Comparison of ENCODE assay signal across 24 cellular contexts in the genomic region with DNA sequence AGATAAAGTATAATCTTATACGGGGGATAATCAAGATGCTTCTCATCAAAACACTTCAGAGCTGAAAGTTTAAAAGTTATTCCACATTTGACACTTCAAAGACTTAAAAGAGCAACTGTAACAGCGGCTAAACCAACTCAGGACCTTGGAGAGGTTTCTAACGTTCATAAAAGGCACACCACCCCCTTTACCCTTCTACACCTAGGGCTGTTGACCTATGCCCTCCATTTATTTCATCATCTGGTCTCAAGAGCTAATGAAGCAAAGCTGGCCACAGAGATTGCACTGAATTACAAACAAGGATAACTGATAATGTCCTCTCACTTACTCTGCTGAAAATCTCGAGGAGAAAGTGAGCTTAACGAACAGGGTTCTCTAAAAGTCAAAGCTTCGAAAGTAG.
DNase-seq lines count a peak whose midpoint lies in the region; TF ChIP-seq lines count a peak whose summit lies in the region.
"Had no signal": no experiment of that assay in that cellular context is flagged by ENCODE, and none has a peak within 500 bp of the region (broad histone marks: within the 10 kb centered on the region; RNA-seq: fewer than 3 reads in every experiment).

No MANE protein-coding gene starts in this region.

- H3K36me3 ChIP-seq in endocrine pancreas (ENCODE audit: control insufficient read depth, insufficient read depth, low read length) = no peaks in the 10 kb centered on the region
- H3K36me3 ChIP-seq: BLaER1, left lung, ovary, SJSA1, upper lobe of left lung had no signal

- peaks cover 10% of the 10 kb centered on the region for H3K4me1 ChIP-seq in endocrine pancreas (ENCODE audit: control insufficient read depth, insufficient read depth, low read length)
- H3K4me1 ChIP-seq: BLaER1, left lung, SJSA1, upper lobe of left lung had no signal

- no peak for TF ChIP-seq EP300 in Ishikawa (IDR thresholded peaks at IDR 0.05; ENCODE audit: borderline replicate concordance)

- H3K4me3 Mint-ChIP-seq in nephron progenitor cell = peak overlapping the region; percentile 92
- H3K4me3 Mint-ChIP-seq: activated CD8-positive, alpha-beta memory T cell treated with anti-CD3 and anti-CD28 coated beads, Interleukin-2, amount 10 ng/mL, durations not matched to agents 7 days and 5 days; activated T-cell treated with anti-CD3 and anti-CD28 coated beads, Interleukin-2, amount 50 U/mL, for 4 hours had no signal

- no peaks in the 10 kb centered on the region for H3K36me3 Mint-ChIP-seq in nephron progenitor cell (ENCODE audit: low read depth)
- H3K36me3 Mint-ChIP-seq: activated CD8-positive, alpha-beta memory T cell treated with anti-CD3 and anti-CD28 coated beads, Interleukin-2, amount 10 ng/mL, durations not matched to agents 7 days and 5 days; activated naive CD8-positive, alpha-beta T cell treated with anti-CD3 and anti-CD28 coated beads, Interleukin-2, amount 10 ng/mL, durations not matched to agents 7 days and 5 days had no signal

- H3K27me3 Mint-ChIP-seq in nephron progenitor cell (ENCODE audit: low read depth, poor library complexity) = no peaks in the 10 kb centered on the region

- DNase-seq in DMS53 (lab: John Stamatoyannopoulos, UW) (peak; percentile 19), nephron progenitor cell (no peak), middle frontal gyrus (ENCODE audit: extremely low spot score, low spot score) (no peak), Ammon's horn (ENCODE audit: low spot score) (no peak), KG1 (lab: John Stamatoyannopoulos, UW) (no peak), NCI-H1092 treated with DMSO at 0.1 percent for 48 hours (lab: John Stamatoyannopoulos, UW) (no peak)
- DNase-seq: activated CD8-positive, alpha-beta memory T cell treated with anti-CD3 and anti-CD28 coated beads, Interleukin-2, amount 10 ng/mL, durations not matched to agents 7 days and 5 days; activated gamma-delta T cell treated with Interleukin-2 at 50 U/mL for 16 hours; activated naive CD8-positive, alpha-beta T cell treated with anti-CD3 and anti-CD28 coated beads, Interleukin-2, amount 10 ng/mL, durations not matched to agents 7 days and 5 days; activated T-cell treated with anti-CD3 and anti-CD28 coated beads, Interleukin-2, amount 50 U/mL, for 4 hours; aorta; effector CD8-positive, alpha-beta T cell; GF-D8; left lung; naive thymus-derived CD8-positive, alpha-beta T cell; OCI-M1; ovary; stimulated activated naive B cell treated with anti-CD40 and anti-IgM and Interleukin-4, amounts not matched to agents 10 μg/mL and 1 μg/mL and 100 μg/mL, for 72 hours; T-helper 1 cell; upper lobe of left lung had no signal

- H3K4me1 Mint-ChIP-seq in nephron progenitor cell = peaks cover 25% of the 10 kb centered on the region
- H3K4me1 Mint-ChIP-seq: activated CD8-positive, alpha-beta memory T cell treated with anti-CD3 and anti-CD28 coated beads, Interleukin-2, amount 10 ng/mL, durations not matched to agents 7 days and 5 days had no signal

- no peak for TF ChIP-seq CTCF in nephron progenitor cell (IDR thresholded peaks at IDR 0.05)

- no peaks in the 10 kb centered on the region for H3K27me3 ChIP-seq in endocrine pancreas (ENCODE audit: control insufficient read depth, insufficient read depth, low read length)
- H3K27me3 ChIP-seq: ovary, SJSA1, upper lobe of left lung had no signal

- no peaks in the 10 kb centered on the region for H3K9me3 ChIP-seq in endocrine pancreas (ENCODE audit: control insufficient read depth, low read length)
- H3K9me3 ChIP-seq: left lung, ovary, SJSA1, upper lobe of left lung had no signal

- no peak overlapping the region for H3K9ac ChIP-seq in endocrine pancreas (ENCODE audit: control insufficient read depth, insufficient read depth, low read length)
- H3K9ac ChIP-seq: BLaER1 had no signal

- TF ChIP-seq RAD21 in Ishikawa (IDR thresholded peaks at IDR 0.05; ENCODE audit: low read depth) = no peak

- peaks cover 34% of the 10 kb centered on the region for H3K9me3 Mint-ChIP-seq in nephron progenitor cell

- H3K27ac Mint-ChIP-seq in nephron progenitor cell = no peak overlapping the region
- H3K27ac Mint-ChIP-seq: activated CD8-positive, alpha-beta memory T cell treated with anti-CD3 and anti-CD28 coated beads, Interleukin-2, amount 10 ng/mL, durations not matched to agents 7 days and 5 days; activated naive CD8-positive, alpha-beta T cell treated with anti-CD3 and anti-CD28 coated beads, Interleukin-2, amount 10 ng/mL, durations not matched to agents 7 days and 5 days; stimulated activated naive B cell treated with anti-CD40 and anti-IgM and Interleukin-4, amounts not matched to agents 10 μg/mL and 1 μg/mL and 100 μg/mL, for 72 hours had no signal

- H3K4me3 ChIP-seq in endocrine pancreas (ENCODE audit: control insufficient read depth, insufficient read depth, low read length) = peak overlapping the region; percentile 59
- H3K4me3 ChIP-seq: BLaER1 had no signal

TF ChIP-seq in Ishikawa, 13 proteins besides CTCF, POLR2A, EP300 and RAD21:
- TF ChIP-seq, protein P1, sequence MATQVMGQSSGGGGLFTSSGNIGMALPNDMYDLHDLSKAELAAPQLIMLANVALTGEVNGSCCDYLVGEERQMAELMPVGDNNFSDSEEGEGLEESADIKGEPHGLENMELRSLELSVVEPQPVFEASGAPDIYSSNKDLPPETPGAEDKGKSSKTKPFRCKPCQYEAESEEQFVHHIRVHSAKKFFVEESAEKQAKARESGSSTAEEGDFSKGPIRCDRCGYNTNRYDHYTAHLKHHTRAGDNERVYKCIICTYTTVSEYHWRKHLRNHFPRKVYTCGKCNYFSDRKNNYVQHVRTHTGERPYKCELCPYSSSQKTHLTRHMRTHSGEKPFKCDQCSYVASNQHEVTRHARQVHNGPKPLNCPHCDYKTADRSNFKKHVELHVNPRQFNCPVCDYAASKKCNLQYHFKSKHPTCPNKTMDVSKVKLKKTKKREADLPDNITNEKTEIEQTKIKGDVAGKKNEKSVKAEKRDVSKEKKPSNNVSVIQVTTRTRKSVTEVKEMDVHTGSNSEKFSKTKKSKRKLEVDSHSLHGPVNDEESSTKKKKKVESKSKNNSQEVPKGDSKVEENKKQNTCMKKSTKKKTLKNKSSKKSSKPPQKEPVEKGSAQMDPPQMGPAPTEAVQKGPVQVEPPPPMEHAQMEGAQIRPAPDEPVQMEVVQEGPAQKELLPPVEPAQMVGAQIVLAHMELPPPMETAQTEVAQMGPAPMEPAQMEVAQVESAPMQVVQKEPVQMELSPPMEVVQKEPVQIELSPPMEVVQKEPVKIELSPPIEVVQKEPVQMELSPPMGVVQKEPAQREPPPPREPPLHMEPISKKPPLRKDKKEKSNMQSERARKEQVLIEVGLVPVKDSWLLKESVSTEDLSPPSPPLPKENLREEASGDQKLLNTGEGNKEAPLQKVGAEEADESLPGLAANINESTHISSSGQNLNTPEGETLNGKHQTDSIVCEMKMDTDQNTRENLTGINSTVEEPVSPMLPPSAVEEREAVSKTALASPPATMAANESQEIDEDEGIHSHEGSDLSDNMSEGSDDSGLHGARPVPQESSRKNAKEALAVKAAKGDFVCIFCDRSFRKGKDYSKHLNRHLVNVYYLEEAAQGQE (IDR thresholded peaks at IDR 0.05; ENCODE audit: low read depth) = peak; percentile 33; the same call in 1 of the 2 replicates
- no peak for TF ChIP-seq YY1 (IDR thresholded peaks at IDR 0.05; ENCODE audit: low read depth)
- no peak for TF ChIP-seq NFIC (IDR thresholded peaks at IDR 0.05)
- no peak for TF ChIP-seq ZBTB7A (IDR thresholded peaks at IDR 0.05; ENCODE audit: low read depth)
